ENCODE assay signal across 18 cellular contexts in the genomic region with DNA sequence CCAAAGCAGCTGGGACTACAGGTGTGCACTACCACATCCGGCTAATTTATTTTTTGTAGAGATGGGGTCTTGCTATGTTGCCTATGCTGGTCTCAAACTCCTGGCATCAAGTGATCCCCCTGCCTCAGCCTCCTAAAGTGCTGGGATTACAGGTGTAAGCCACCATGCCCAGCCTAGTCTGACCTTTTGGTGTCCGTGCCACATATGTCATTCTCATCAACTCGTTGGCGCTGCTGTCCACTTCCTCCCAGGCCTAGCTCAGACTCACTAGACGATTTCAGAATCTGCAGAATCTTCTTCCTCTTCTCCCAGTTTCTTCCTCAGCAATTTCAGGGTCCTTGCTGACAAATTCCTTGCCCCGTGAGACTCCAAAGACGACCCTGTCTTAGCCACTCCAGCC. TPM values are rescaled to one million over a fixed set of nuclear protein-coding genes. Genes with fewer than 3 reads are reported as not detected.
A peak's percentile ranks its signal among the peaks of the same experiment; 100 is the strongest.
DNase-seq lines count a peak whose midpoint lies in the region; ATAC-seq, FAIRE-seq and TF ChIP-seq lines count a peak whose summit lies in the region.
"Had no signal": no experiment of that assay in that cellular context is flagged by ENCODE, and none has a peak within 500 bp of the region (broad histone marks: within the 10 kb centered on the region; RNA-seq: fewer than 3 reads in every experiment).

No MANE protein-coding gene starts in this region.

- H3K36me3 ChIP-seq in kidney (ENCODE audit: control insufficient read depth in 1 of 2, insufficient read depth in 2 of 2, low read length in 2 of 2): no peaks in the 10 kb centered on the region
- H3K36me3 ChIP-seq: HAP-1 had no signal

- H3K4me3 Mint-ChIP-seq in T-helper 17 cell: no peak overlapping the region

- no peak overlapping the region for H3K27ac ChIP-seq in kidney (ENCODE audit: low read depth in 2 of 2, low read length in 2 of 2)
- H3K27ac ChIP-seq: RWPE1 had no signal

- H3K4me1 Mint-ChIP-seq in T-helper 17 cell: peaks cover 24% of the 10 kb centered on the region

- intact Hi-C loops in kidney (cut with DNase I): no loop called here

- no peak overlapping the region for H3K9ac ChIP-seq in kidney (ENCODE audit: low read length in 2 of 2)

- peaks cover 3% of the 10 kb centered on the region for H3K36me3 Mint-ChIP-seq in T-helper 17 cell (ENCODE audit: low read depth)
- H3K36me3 Mint-ChIP-seq: CD14-positive monocyte had no signal

- DNase-seq in activated CD8-positive, alpha-beta memory T cell treated with anti-CD3 and anti-CD28 coated beads, Interleukin-2, amount 50 U/mL, for 48 hours: peak; percentile 46
- no peak for DNase-seq in activated CD8-positive, alpha-beta memory T cell treated with anti-CD3 and anti-CD28 coated beads, Interleukin-2, amount 50 U/mL, for 4 hours
- DNase-seq in T-helper 17 cell: no peak
- DNase-seq in kidney: peak; percentile 12
- peak; percentile 15 for DNase-seq in stimulated activated CD8-positive, alpha-beta memory T cell treated with anti-CD3 and anti-CD28 coated beads, Interleukin-4, amount 100 ng/mL, for 48 hours
- DNase-seq in Ammon's horn (ENCODE audit: low spot score): no peak
- no peak for DNase-seq in GM10266 (ENCODE audit: extremely low spot score)
- DNase-seq: Karpas-422, NCI-H2029, NCI-H510A, NCI-H82 had no signal

- no peak overlapping the region for H3K4me3 ChIP-seq in kidney (ENCODE audit: low read length in 2 of 2)
- H3K4me3 ChIP-seq: HAP-1 had no signal

- H3K27ac Mint-ChIP-seq in T-helper 17 cell: peak overlapping the region; percentile 77

- ATAC-seq in T-helper 17 cell (no peak), GM19395 (IDR thresholded peaks at IDR 0.05; ENCODE audit: unreplicated experiment) (no peak)

- peaks cover 7% of the 10 kb centered on the region in 2 donors for H3K4me1 ChIP-seq in kidney (ENCODE audit: control insufficient read depth in 1 of 2, insufficient read depth in 1 of 2, low read depth in 1 of 2, low read length in 2 of 2)

- H3K9me3 ChIP-seq in T-helper 17 cell (ENCODE audit: control insufficient read depth, low read length, poor library complexity, severe bottlenecking) (no peaks in the 10 kb centered on the region), kidney (ENCODE audit: control insufficient read depth in 1 of 2, low read length in 2 of 2) (no peaks in the 10 kb centered on the region)
- H3K9me3 ChIP-seq: HAP-1 had no signal

- no peak for FAIRE-seq in kidney (lab: Jason Lieb, UNC)
- FAIRE-seq: A204.1, G401.6, GM12892 had no signal

- TF ChIP-seq CTCF in kidney (IDR thresholded peaks at IDR 0.05; ENCODE audit: borderline replicate concordance, extremely low read depth, insufficient read depth) (no peak), GM10266 (IDR thresholded peaks at IDR 0.05; ENCODE audit: control insufficient read depth, insufficient read depth, low read depth, missing control alignments) (no peak)

- H3K27me3 Mint-ChIP-seq in T-helper 17 cell: no peaks in the 10 kb centered on the region

RNA-seq across cellular contexts. Expression of a gene that starts 39.8 kb away (rescaled TPM):
- 10 to 100 TPM; 62.8 to 67.6 TPM for total RNA-seq in T-helper 17 cell
- 31.4 TPM for total RNA-seq in kidney
- 6.5 TPM for polyA plus RNA-seq in kidney (ENCODE audit: insufficient read depth, low read depth, low replicate concordance)

Comparison
In these comparisons a context has a peak if more than half of its experiments do, and no peak if none do; other contexts are left out.
1. DNase-seq: peak in activated CD8-positive, alpha-beta memory T cell treated with anti-CD3 and anti-CD28 coated beads, Interleukin-2, amount 50 U/mL, for 48 hours (single experiment), kidney (single experiment) and stimulated activated CD8-positive, alpha-beta memory T cell treated with anti-CD3 and anti-CD28 coated beads, Interleukin-4, amount 100 ng/mL, for 48 hours (single experiment); none in activated CD8-positive, alpha-beta memory T cell treated with anti-CD3 and anti-CD28 coated beads, Interleukin-2, amount 50 U/mL, for 4 hours (single experiment), T-helper 17 cell (0 of 3), Ammon's horn (single experiment) and GM10266 (single experiment).